Comparison of ENCODE assay signal across 8 cellular contexts in genomic region chr2:190179754-190180312, GRCh38.
DNase-seq lines count a peak whose midpoint lies in the region; TF ChIP-seq lines count a peak whose summit lies in the region.

No MANE protein-coding gene starts in this region.

- H3K9me3 ChIP-seq in Loucy (ENCODE audit: insufficient read depth, low read depth, low read length) = no peaks in the 10 kb centered on the region
- H3K9me3 ChIP-seq in esophagus (ENCODE audit: control insufficient read depth in 2 of 2, insufficient read depth in 1 of 2, low read depth in 1 of 2, low read length in 1 of 2) = no peaks in the 10 kb centered on the region
- H3K9me3 ChIP-seq in ovary = no peaks in the 10 kb centered on the region

- no peak overlapping the region for H3K9ac ChIP-seq in Loucy (ENCODE audit: low read depth, low read length, poor library complexity, severe bottlenecking)

- no peaks in the 10 kb centered on the region for H3K79me2 ChIP-seq in Loucy (ENCODE audit: insufficient read depth, low read length)

- intact Hi-C loops in ovary (cut with DNase I) = no loop called here

- no peak overlapping the region for H3K27ac ChIP-seq in esophagus (ENCODE audit: low read depth in 2 of 2, low read length in 1 of 2)
- no peak overlapping the region for H3K27ac ChIP-seq in ovary

- peak overlapping the region; percentile 56 for H3K4me2 ChIP-seq in Loucy (ENCODE audit: low read depth, low read length, poor library complexity, severe bottlenecking)

- no peak for TF ChIP-seq POLR2A in ovary (IDR thresholded peaks at IDR 0.05)

- no peaks in the 10 kb centered on the region for H3K4me1 ChIP-seq in Loucy (ENCODE audit: insufficient read depth, low read length, poor library complexity, severe bottlenecking)
- peaks cover 0 to 8% of the 10 kb centered on the region in 2 donors for H3K4me1 ChIP-seq in esophagus (ENCODE audit: control insufficient read depth in 2 of 2, insufficient read depth in 2 of 2, low read length in 1 of 2)
- H3K4me1 ChIP-seq in ovary (ENCODE audit: insufficient read depth) = peaks cover 3% of the 10 kb centered on the region

- in situ Hi-C loops in KBM-7 (cut with MboI; ENCODE audit: low pct_unique_long_range_greater_than_20kb, low sequenced_read_pairs) = no loop called here

- H3K9me2 ChIP-seq in Loucy (replicated peaks; ENCODE audit: low read depth, low read length) = no peaks in the 10 kb centered on the region

- TF ChIP-seq CTCF in GM12864 (IDR thresholded peaks at IDR 0.05; ENCODE audit: low read depth, low read length, missing control alignments) = no peak
- no peak for TF ChIP-seq CTCF in Loucy (conservative IDR thresholded peaks at IDR 0.05; ENCODE audit: low read length)
- TF ChIP-seq CTCF in ovary (IDR thresholded peaks at IDR 0.05) = no peak

- H3K27me3 ChIP-seq in Loucy (ENCODE audit: insufficient read depth, low read length, poor library complexity, severe bottlenecking) = no peaks in the 10 kb centered on the region
- H3K27me3 ChIP-seq in esophagus (ENCODE audit: control insufficient read depth in 1 of 2, insufficient read depth in 2 of 2, low read length in 2 of 2) = no peaks in the 10 kb centered on the region
- H3K27me3 ChIP-seq in ovary = no peaks in the 10 kb centered on the region

- TF ChIP-seq EP300 in ovary (IDR thresholded peaks at IDR 0.05) = no peak

- WGBS in esophagus, 2 donors = 39 to 51% methylated on average over 10 to 13 of the region's 13 CpGs
- 45 to 57% (median 48%) methylated on average over 10 to 13 of the region's 13 CpGs for WGBS in ovary, 3 donors

- DNase-seq in GM12864 (ENCODE audit: low read depth) = no peak
- no peak for DNase-seq in ovary
- no peak for DNase-seq in NCI-H1092 (lab: John Stamatoyannopoulos, UW)
- DNase-seq in KBM-7 = no peak
- DNase-seq in AML-193 (lab: John Stamatoyannopoulos, UW) = no peak
- DNase-seq in glomerular visceral epithelial cell (ENCODE audit: extremely low spot score) = no peak

- H3F3A ChIP-seq in Loucy (ENCODE audit: low read depth) = no peaks in the 10 kb centered on the region

- H3K36me3 ChIP-seq in Loucy (ENCODE audit: insufficient read depth, low read length) = no peaks in the 10 kb centered on the region
- no peaks in the 10 kb centered on the region for H3K36me3 ChIP-seq in esophagus (ENCODE audit: control insufficient read depth in 2 of 2, insufficient read depth in 2 of 2, low read length in 1 of 2)
- H3K36me3 ChIP-seq in ovary = no peaks in the 10 kb centered on the region

- no peaks in the 10 kb centered on the region for H4K20me1 ChIP-seq in Loucy (ENCODE audit: insufficient read depth, low read length, poor library complexity, severe bottlenecking)

- peak overlapping the region; percentile 79; the same call in 1 of the 2 replicates for H2AFZ ChIP-seq in Loucy (ENCODE audit: low read length)

- H3K4me3 ChIP-seq in GM12864 (ENCODE audit: low read depth, low read length) (peak overlapping the region; percentile 84), Loucy (ENCODE audit: low read length, poor library complexity, severe bottlenecking) (peak overlapping the region; percentile 64), esophagus (ENCODE audit: low read depth in 1 of 2, low read length in 2 of 2) (peak overlapping the region; percentile 71 to 86), ovary (peak overlapping the region; percentile 80)
